1 cellular context compared by ENCODE assay signal in genomic region chr12:6383572-6384498, GRCh38.
TF ChIP-seq lines count a peak whose summit lies in the region.

LTBR (plus strand) TSS chr12:6384162; CDS start chr12:6384359, 197 bp downstream.

TF ChIP-seq in K562, 482 proteins besides CTCF, POLR2A, EP300 and RAD21 (continued from another document and continues in another):
- TF ChIP-seq YBX1 (IDR thresholded peaks at IDR 0.05) (no peak), HMGN3 (IDR thresholded peaks at IDR 0.05; ENCODE audit: borderline replicate concordance, extremely low read depth, insufficient read length, low read depth, low read length) (peak; percentile 87), SRF (CRISPR knock-in tag; IDR thresholded peaks at IDR 0.05) (peak in 1 of 2 experiments; percentile 36; a peak in 1 of 4 replicates), KHSRP (IDR thresholded peaks at IDR 0.05) (no peak), SPI1 (IDR thresholded peaks at IDR 0.05; ENCODE audit: borderline replicate concordance, low read depth, low read length) (peak; percentile 77; the same call in 1 of the 2 replicates), MGA (IDR thresholded peaks at IDR 0.05) (peak; percentile 93), SREBF2 (CRISPR knock-in tag; IDR thresholded peaks at IDR 0.05) (no peak), SOX6 (IDR thresholded peaks at IDR 0.05) (peak; percentile 43; the same call in 1 of the 2 replicates), FOXJ2 (tag; IDR thresholded peaks at IDR 0.05) (peak; percentile 40; the same call in 1 of the 2 replicates), TRIM24 (IDR thresholded peaks at IDR 0.05) (0 out of 4 replicates have a peak, but pooled peaks of 1 of the 2 experiments have one; percentile 31), NBN (IDR thresholded peaks at IDR 0.05; ENCODE audit: low read depth) (0 out of 2 replicates have a peak, but pooled peaks have one; percentile 33), HES1 (IDR thresholded peaks at IDR 0.05; ENCODE audit: low read depth) (no peak), UBTF (IDR thresholded peaks at IDR 0.05; ENCODE audit: borderline replicate concordance in 1 of 2, low read depth in 2 of 2, low read length in 2 of 2) (peak; percentile 94 to 97), ZNF740 (CRISPR knock-in tag; IDR thresholded peaks at IDR 0.05) (no peak; the same call in 1 of the 2 replicates), ZNF740 (tag; IDR thresholded peaks at IDR 0.05) (no peak), TAF1 (IDR thresholded peaks at IDR 0.05; ENCODE audit: control insufficient read depth, extremely low read depth, insufficient read depth, low read length, severe bottlenecking) (peak; percentile 41), MYC (IDR thresholded peaks at IDR 0.05; ENCODE audit: low read depth, low read length) (peak; percentile 91), MYC (CRISPR knock-in tag; IDR thresholded peaks at IDR 0.05; ENCODE audit: borderline replicate concordance, low read depth) (no peak), HNRNPL (IDR thresholded peaks at IDR 0.05; ENCODE audit: low read depth, low read length) (peak; percentile 46; the same call in 1 of the 2 replicates), ZBTB2 (IDR thresholded peaks at IDR 0.05) (no peak), VEZF1 (CRISPR knock-in tag; IDR thresholded peaks at IDR 0.05) (peak; percentile 87), NKRF (IDR thresholded peaks at IDR 0.05; ENCODE audit: borderline replicate concordance) (no peak), ARID1B (IDR thresholded peaks at IDR 0.05) (peak; percentile 41; the same call in 1 of the 2 replicates), USF2 (CRISPR knock-in tag; IDR thresholded peaks at IDR 0.05) (peak; percentile 79), LCOR (CRISPR knock-in tag; IDR thresholded peaks at IDR 0.05) (peak; percentile 50), ZNF197 (CRISPR knock-in tag; IDR thresholded peaks at IDR 0.05; ENCODE audit: low read depth) (no peak), TBP (optimal IDR thresholded peaks at IDR 0.05; ENCODE audit: low read depth, low read length) (peak; percentile 47), E2F6 (IDR thresholded peaks at IDR 0.05; ENCODE audit: borderline replicate concordance in 1 of 2, extremely low read depth in 1 of 2, insufficient read depth in 1 of 2, insufficient read length in 1 of 2, low read depth in 1 of 2, low read length in 1 of 2, poor library complexity in 1 of 2, severe bottlenecking in 1 of 2) (peak; percentile 82 to 92), ZNF655 (CRISPR knock-in tag; IDR thresholded peaks at IDR 0.05) (no peak), HDAC1 (IDR thresholded peaks at IDR 0.05) (peak in 1 of 2 experiments; percentile 46; a peak in 1 of 4 replicates), DIDO1 (tag; IDR thresholded peaks at IDR 0.05; ENCODE audit: low read depth) (no peak)
